1 cellular context compared by ENCODE assay signal in genomic region chr4:101292901-101293300, GRCh38.
TF ChIP-seq lines count a peak whose summit lies in the region.

No MANE protein-coding gene starts in this region.

TF ChIP-seq in HepG2, 621 proteins besides CTCF, POLR2A, EP300 and RAD21:
- TF ChIP-seq, protein P1, sequence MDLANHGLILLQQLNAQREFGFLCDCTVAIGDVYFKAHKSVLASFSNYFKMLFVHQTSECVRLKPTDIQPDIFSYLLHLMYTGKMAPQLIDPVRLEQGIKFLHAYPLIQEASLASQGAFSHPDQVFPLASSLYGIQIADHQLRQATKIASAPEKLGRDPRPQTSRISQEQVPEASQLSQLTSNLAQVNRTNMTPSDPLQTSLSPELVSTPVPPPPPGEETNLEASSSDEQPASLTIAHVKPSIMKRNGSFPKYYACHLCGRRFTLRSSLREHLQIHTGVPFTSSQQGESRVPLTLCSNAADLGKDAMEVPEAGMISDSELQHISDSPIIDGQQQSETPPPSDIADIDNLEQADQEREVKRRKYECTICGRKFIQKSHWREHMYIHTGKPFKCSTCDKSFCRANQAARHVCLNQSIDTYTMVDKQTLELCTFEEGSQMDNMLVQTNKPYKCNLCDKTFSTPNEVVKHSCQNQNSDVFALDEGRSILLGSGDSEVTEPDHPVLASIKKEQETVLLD (CRISPR knock-in tag; IDR thresholded peaks at IDR 0.05; ENCODE audit: low read depth): no peak
- TF ChIP-seq POLR2AphosphoS5 (IDR thresholded peaks at IDR 0.05; ENCODE audit: low read depth, low read length) (no peak), SNAPC4 (CRISPR knock-in tag; IDR thresholded peaks at IDR 0.05) (no peak), REPIN1 (CRISPR knock-in tag; IDR thresholded peaks at IDR 0.05; ENCODE audit: borderline replicate concordance, low read depth) (no peak), ZNF547 (CRISPR knock-in tag; IDR thresholded peaks at IDR 0.05) (no peak), NFIB (CRISPR knock-in tag; IDR thresholded peaks at IDR 0.05; ENCODE audit: borderline replicate concordance) (no peak), DRAP1 (CRISPR knock-in tag; IDR thresholded peaks at IDR 0.05) (no peak), HOXA3 (CRISPR knock-in tag; IDR thresholded peaks at IDR 0.05) (no peak), ZMAT3 (CRISPR knock-in tag; conservative IDR thresholded peaks at IDR 0.05) (no peak), NFRKB (IDR thresholded peaks at IDR 0.05) (no peak), ZNF451 (CRISPR knock-in tag; IDR thresholded peaks at IDR 0.05) (no peak), ZNF800 (CRISPR knock-in tag; IDR thresholded peaks at IDR 0.05) (no peak), ZBTB40 (IDR thresholded peaks at IDR 0.05) (no peak), ZBTB40 (CRISPR knock-in tag; IDR thresholded peaks at IDR 0.05) (no peak), GATAD1 (CRISPR knock-in tag; IDR thresholded peaks at IDR 0.05) (no peak)
- TF ChIP-seq, protein P2, sequence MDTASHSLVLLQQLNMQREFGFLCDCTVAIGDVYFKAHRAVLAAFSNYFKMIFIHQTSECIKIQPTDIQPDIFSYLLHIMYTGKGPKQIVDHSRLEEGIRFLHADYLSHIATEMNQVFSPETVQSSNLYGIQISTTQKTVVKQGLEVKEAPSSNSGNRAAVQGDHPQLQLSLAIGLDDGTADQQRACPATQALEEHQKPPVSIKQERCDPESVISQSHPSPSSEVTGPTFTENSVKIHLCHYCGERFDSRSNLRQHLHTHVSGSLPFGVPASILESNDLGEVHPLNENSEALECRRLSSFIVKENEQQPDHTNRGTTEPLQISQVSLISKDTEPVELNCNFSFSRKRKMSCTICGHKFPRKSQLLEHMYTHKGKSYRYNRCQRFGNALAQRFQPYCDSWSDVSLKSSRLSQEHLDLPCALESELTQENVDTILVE (CRISPR knock-in tag; IDR thresholded peaks at IDR 0.05): no peak
- TF ChIP-seq, protein P3, sequence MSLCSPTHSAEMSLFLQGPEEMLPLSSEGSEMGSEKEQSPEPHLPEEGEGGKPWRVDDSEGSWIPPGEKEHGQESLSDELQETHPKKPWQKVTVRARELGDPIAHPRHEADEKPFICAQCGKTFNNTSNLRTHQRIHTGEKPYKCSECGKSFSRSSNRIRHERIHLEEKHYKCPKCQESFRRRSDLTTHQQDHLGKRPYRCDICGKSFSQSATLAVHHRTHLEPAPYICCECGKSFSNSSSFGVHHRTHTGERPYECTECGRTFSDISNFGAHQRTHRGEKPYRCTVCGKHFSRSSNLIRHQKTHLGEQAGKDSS (CRISPR knock-in tag; IDR thresholded peaks at IDR 0.05; ENCODE audit: borderline replicate concordance, low read depth): no peak
